In the genomic region with DNA sequence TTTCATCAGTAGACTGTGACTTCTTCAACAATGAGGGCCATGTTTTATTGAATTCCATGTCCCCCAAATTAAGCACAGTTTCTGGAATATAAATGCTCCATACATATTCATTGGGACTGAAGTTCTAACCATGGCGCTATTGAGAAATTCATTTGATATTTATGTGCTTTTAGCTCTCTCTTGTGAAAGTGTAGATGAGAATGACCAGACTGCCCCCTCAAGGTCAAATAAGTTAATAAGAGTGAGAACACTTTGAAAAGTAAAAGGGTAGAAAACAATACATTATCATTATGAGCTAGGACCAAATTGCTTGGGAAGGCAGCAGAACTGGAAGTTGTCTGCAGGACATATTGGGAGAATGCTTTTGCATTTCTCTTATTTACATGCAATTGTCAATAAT, we compare ENCODE assay signal across 14 cellular contexts.
DNase-seq lines count a peak whose midpoint lies in the region; TF ChIP-seq lines count a peak whose summit lies in the region.
"Had no signal": no experiment of that assay in that cellular context is flagged by ENCODE, and none has a peak within 500 bp of the region (broad histone marks: within the 10 kb centered on the region; RNA-seq: fewer than 3 reads in every experiment).

No MANE protein-coding gene starts in this region.

- H3K27me3 ChIP-seq in PC-9 (ENCODE audit: insufficient read depth, low read depth) (no peaks in the 10 kb centered on the region), transverse colon (no peaks in the 10 kb centered on the region)

- CTCF ChIA-PET in PC-9 (lab: Charles Lee): interaction anchor here (0.6 kb wide), 1 partner anchor 1038 kb away, joined by 3 read pairs; no protein-coding TSS in a partner anchor

- H3K4me3 Mint-ChIP-seq in activated CD4-positive, alpha-beta T cell treated with anti-CD3 and anti-CD28 coated beads, Interleukin-2, amount 10 ng/mL, durations not matched to agents 24 days and 14 days: no peak overlapping the region
- H3K4me3 Mint-ChIP-seq in type B pancreatic cell: no peak overlapping the region
- H3K4me3 Mint-ChIP-seq: CD4-positive, alpha-beta T cell had no signal

- peaks cover 9% of the 10 kb centered on the region for H3K4me1 ChIP-seq in PC-9 (replicated peaks; ENCODE audit: insufficient read depth)
- no peaks in the 10 kb centered on the region for H3K4me1 ChIP-seq in transverse colon

- no peaks in the 10 kb centered on the region for H3K9me3 ChIP-seq in PC-9 (ENCODE audit: insufficient read depth, low read depth)
- no peaks in the 10 kb centered on the region for H3K9me3 ChIP-seq in transverse colon

- H3K27ac ChIP-seq in PC-9: no peak overlapping the region
- no peak overlapping the region for H3K27ac ChIP-seq in transverse colon

- H4K20me1 ChIP-seq in PC-9 (ENCODE audit: insufficient read depth): no peaks in the 10 kb centered on the region

- intact Hi-C loops in activated CD4-positive, alpha-beta T cell treated with anti-CD3 and anti-CD28 coated beads, Interleukin-2, amount 10 ng/mL, durations not matched to agents 24 days and 14 days (cut with micrococcal nuclease): no loop called here
- intact Hi-C loops in PC-9 (cut with micrococcal nuclease; ENCODE audit: unreplicated experiment) (no loop called here), transverse colon (cut with DNase I; ENCODE audit: low total_unique reads) (no loop called here)

- in situ Hi-C loops in transverse colon (cut with MboI; ENCODE audit: low pct_ligation_motif_present in 1 of 4, low pct_unique_long_range_greater_than_20kb in 1 of 4, low sequenced_read_pairs in 3 of 4): no loop called here

- no peak for TF ChIP-seq EP300 in transverse colon (IDR thresholded peaks at IDR 0.05; ENCODE audit: low read depth)

- H3K27ac Mint-ChIP-seq in activated CD4-positive, alpha-beta T cell treated with anti-CD3 and anti-CD28 coated beads, Interleukin-2, amount 10 ng/mL, durations not matched to agents 24 days and 14 days: no peak overlapping the region
- no peak overlapping the region for H3K27ac Mint-ChIP-seq in type B pancreatic cell
- H3K27ac Mint-ChIP-seq: CD4-positive, alpha-beta T cell had no signal

- no TSS peak for BruUV-seq in PC-9 (replicated peaks; lab: Mats Ljungman, UMichigan)

- POLR2A ChIA-PET in PC-9 (lab: Charles Lee; ENCODE audit: unreplicated experiment): no interaction called here

- 82 to 100% methylated on average over 1 of the region's 1 CpG for WGBS in transverse colon (ENCODE audit: low coverage in 1 of 2), 2 donors

- H3K36me3 ChIP-seq in PC-9 (ENCODE audit: low read depth) (no peaks in the 10 kb centered on the region), transverse colon (no peaks in the 10 kb centered on the region)

- no peaks in the 10 kb centered on the region for H3F3A ChIP-seq in PC-9 (ENCODE audit: insufficient read depth, low read depth)

- no peaks in the 10 kb centered on the region for H3K9me2 ChIP-seq in PC-9 (ENCODE audit: insufficient read depth)

- 0 out of 2 replicates have a peak, but pooled peaks have one; percentile 38 for TF ChIP-seq CTCF in PC-9 (conservative IDR thresholded peaks at IDR 0.05)
- TF ChIP-seq CTCF in fibroblast of the aortic adventitia (IDR thresholded peaks at IDR 0.05; ENCODE audit: insufficient read depth, low read length): peak; percentile 11
- TF ChIP-seq CTCF in type B pancreatic cell (conservative IDR thresholded peaks at IDR 0.05): peak; percentile 47
- no peak for TF ChIP-seq CTCF in transverse colon (IDR thresholded peaks at IDR 0.05)

- H3K9me3 Mint-ChIP-seq in activated CD4-positive, alpha-beta T cell treated with anti-CD3 and anti-CD28 coated beads, Interleukin-2, amount 10 ng/mL, durations not matched to agents 24 days and 14 days: no peaks in the 10 kb centered on the region
- H3K9me3 Mint-ChIP-seq in type B pancreatic cell: no peaks in the 10 kb centered on the region
- H3K9me3 Mint-ChIP-seq: CD4-positive, alpha-beta T cell had no signal

- peak; percentile 9 for DNase-seq in activated CD4-positive, alpha-beta T cell treated with anti-CD3 and anti-CD28 coated beads, Interleukin-2, amount 10 ng/mL, durations not matched to agents 24 days and 14 days
- DNase-seq in activated CD4-positive, alpha-beta T cell treated with anti-CD3 and anti-CD28 coated beads for 1 hour: no peak
- DNase-seq in PC-9: no peak
- DNase-seq in fibroblast of the aortic adventitia (ENCODE audit: low read depth): peak; percentile 52
- no peak for DNase-seq in type B pancreatic cell (ENCODE audit: extremely low spot score, unreplicated experiment)
- no peak for DNase-seq in stimulated activated CD4-positive, alpha-beta T cell treated with anti-CD3 and anti-CD28 coated beads, Interleukin-12 subunit alpha, Interleukin-12 subunit beta, amount 100 ng/mL, for 4 hours
- DNase-seq in cerebellar cortex (ENCODE audit: low spot score): no peak
- no peak for DNase-seq in transverse colon
- DNase-seq: activated CD4-positive, CD25-positive, alpha-beta regulatory T cell treated with anti-CD3 and anti-CD28 coated beads, Interleukin-2, amount 50 U/mL, for 72 hours; activated naive CD4-positive, alpha-beta T cell; CD4-positive, alpha-beta T cell; effector CD8-positive, alpha-beta T cell; kidney glomerular epithelial cell; RPMI8226 had no signal

- H3K79me2 ChIP-seq in PC-9 (ENCODE audit: low read depth): no peaks in the 10 kb centered on the region

- H3K4me1 Mint-ChIP-seq in activated CD4-positive, alpha-beta T cell treated with anti-CD3 and anti-CD28 coated beads, Interleukin-2, amount 10 ng/mL, durations not matched to agents 24 days and 14 days: no peaks in the 10 kb centered on the region
- H3K4me1 Mint-ChIP-seq in type B pancreatic cell (ENCODE audit: unreplicated experiment): peaks cover 16% of the 10 kb centered on the region

- H3K4me3 ChIP-seq in PC-9 (no peak overlapping the region), fibroblast of the aortic adventitia (ENCODE audit: low read depth, low read length) (no peak overlapping the region), transverse colon (no peak overlapping the region)

- H3K27me3 Mint-ChIP-seq in activated CD4-positive, alpha-beta T cell treated with anti-CD3 and anti-CD28 coated beads, Interleukin-2, amount 10 ng/mL, durations not matched to agents 24 days and 14 days: peaks cover 1% of the 10 kb centered on the region
- H3K27me3 Mint-ChIP-seq in type B pancreatic cell: no peaks in the 10 kb centered on the region

- no peak overlapping the region for H3K4me2 ChIP-seq in PC-9

- H2AFZ ChIP-seq in PC-9: no peak overlapping the region

- no peaks in the 10 kb centered on the region for H3K36me3 Mint-ChIP-seq in activated CD4-positive, alpha-beta T cell treated with anti-CD3 and anti-CD28 coated beads, Interleukin-2, amount 10 ng/mL, durations not matched to agents 24 days and 14 days (ENCODE audit: low read depth)
- H3K36me3 Mint-ChIP-seq in type B pancreatic cell: no peaks in the 10 kb centered on the region

- TF ChIP-seq POLR2A in transverse colon (IDR thresholded peaks at IDR 0.05): no peak

Comparison
In these comparisons a context has a peak if more than half of its experiments do, and no peak if none do; other contexts are left out.
1. DNase-seq: peak in activated CD4-positive, alpha-beta T cell treated with anti-CD3 and anti-CD28 coated beads, Interleukin-2, amount 10 ng/mL, durations not matched to agents 24 days and 14 days (single experiment) and fibroblast of the aortic adventitia (single experiment); none in activated CD4-positive, alpha-beta T cell treated with anti-CD3 and anti-CD28 coated beads for 1 hour (single experiment), PC-9 (0 of 2), type B pancreatic cell (single experiment), stimulated activated CD4-positive, alpha-beta T cell treated with anti-CD3 and anti-CD28 coated beads, Interleukin-12 subunit alpha, Interleukin-12 subunit beta, amount 100 ng/mL, for 4 hours (single experiment), cerebellar cortex (single experiment) and transverse colon (single experiment).
2. CTCF ChIP-seq: peak in PC-9 (single experiment), fibroblast of the aortic adventitia (single experiment) and type B pancreatic cell (single experiment); none in transverse colon (0 of 5).